ENCODE assay signal across 17 cellular contexts in the genomic region with DNA sequence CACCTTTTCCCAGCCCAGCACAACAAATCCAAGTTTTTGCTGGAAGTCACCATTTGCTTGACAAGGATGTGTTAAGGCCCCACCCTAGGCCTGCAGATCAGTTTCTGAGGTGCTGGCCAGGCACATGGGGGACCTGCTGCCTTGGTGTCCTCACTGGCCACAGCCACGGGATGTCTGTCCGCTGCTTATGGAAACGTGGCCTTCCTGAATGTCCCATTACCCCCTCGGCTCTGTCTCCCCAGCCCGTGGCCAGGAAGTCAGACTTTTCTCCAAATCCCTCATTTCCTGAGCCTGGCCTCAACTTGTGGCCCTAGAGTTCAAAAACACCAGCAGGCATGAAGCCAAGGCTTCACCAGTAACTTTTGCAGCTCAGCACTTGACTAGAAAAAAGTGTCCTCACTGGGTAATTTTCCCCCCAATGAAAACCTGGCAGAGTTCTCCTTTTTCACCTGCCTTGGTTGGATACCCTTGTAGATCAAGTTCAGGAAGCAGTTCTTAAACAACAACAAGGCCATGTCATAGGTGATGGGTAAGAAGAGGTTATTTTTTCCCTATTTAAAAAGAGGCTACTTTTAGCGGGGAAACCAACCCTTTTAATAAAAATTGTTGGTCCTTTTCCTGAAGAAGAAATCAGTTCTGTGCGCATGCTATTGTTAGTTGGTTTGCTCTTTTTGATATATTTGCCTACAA.
DNase-seq lines count a peak whose midpoint lies in the region; ATAC-seq and TF ChIP-seq lines count a peak whose summit lies in the region.
"Had no signal": no experiment of that assay in that cellular context is flagged by ENCODE, and none has a peak within 500 bp of the region (broad histone marks: within the 10 kb centered on the region; RNA-seq: fewer than 3 reads in every experiment).

No MANE protein-coding gene starts in this region.

- H3K4me1 Mint-ChIP-seq in activated naive CD4-positive, alpha-beta T cell treated with anti-CD3 and anti-CD28 coated beads, Interleukin-2, amount 10 ng/mL, durations not matched to agents 7 days and 5 days: peaks cover 44% of the 10 kb centered on the region
- peaks cover 76% of the 10 kb centered on the region for H3K4me1 Mint-ChIP-seq in activated T-helper 2 cell treated with anti-CD3 and anti-CD28 coated beads, Interferon-gamma antibody, Interleukin-2, Interleukin-4, amounts not matched to agents 10 μg/mL and 5 μg/mL and 100 μg/mL, durations not matched to agents 14 hours and 24 hours and 36 hours (ENCODE audit: low read depth)
- H3K4me1 Mint-ChIP-seq in stimulated activated memory B cell treated with anti-CD40 and anti-IgM and Interleukin-4, amounts not matched to agents 10 μg/mL and 1 μg/mL and 100 μg/mL, for 72 hours: peaks cover 77% of the 10 kb centered on the region

- CTCF ChIA-PET in activated naive CD4-positive, alpha-beta T cell treated with anti-CD3 and anti-CD28 coated beads, Interleukin-2, amount 10 ng/mL, durations not matched to agents 7 days and 5 days (lab: Charles Lee): interaction anchor here (0.6 kb wide), 1 partner anchor 41 kb away, joined by 3 read pairs; no protein-coding TSS in a partner anchor

- no peaks in the 10 kb centered on the region for H3K27me3 ChIP-seq in transverse colon

- intact Hi-C loops in activated T-helper 2 cell treated with anti-CD3 and anti-CD28 coated beads, Interferon-gamma antibody, Interleukin-2, Interleukin-4, amounts not matched to agents 10 μg/mL and 5 μg/mL and 100 μg/mL, durations not matched to agents 14 hours and 24 hours and 36 hours (cut with micrococcal nuclease): loop anchor here (5.0 kb wide), 1 partner anchor 208 kb away; no protein-coding TSS in a partner anchor
- intact Hi-C loops in transverse colon (cut with DNase I; ENCODE audit: low total_unique reads): no loop called here

- H3K27me3 Mint-ChIP-seq in activated naive CD4-positive, alpha-beta T cell treated with anti-CD3 and anti-CD28 coated beads, Interleukin-2, amount 10 ng/mL, durations not matched to agents 7 days and 5 days: no peaks in the 10 kb centered on the region
- no peaks in the 10 kb centered on the region for H3K27me3 Mint-ChIP-seq in activated T-helper 2 cell treated with anti-CD3 and anti-CD28 coated beads, Interferon-gamma antibody, Interleukin-2, Interleukin-4, amounts not matched to agents 10 μg/mL and 5 μg/mL and 100 μg/mL, durations not matched to agents 14 hours and 24 hours and 36 hours (ENCODE audit: low read depth)
- no peaks in the 10 kb centered on the region for H3K27me3 Mint-ChIP-seq in stimulated activated memory B cell treated with anti-CD40 and anti-IgM and Interleukin-4, amounts not matched to agents 10 μg/mL and 1 μg/mL and 100 μg/mL, for 72 hours

- in situ Hi-C loops in transverse colon (cut with MboI; ENCODE audit: low pct_ligation_motif_present in 1 of 4, low pct_unique_long_range_greater_than_20kb in 1 of 4, low sequenced_read_pairs in 3 of 4): no loop called here

- peak overlapping the region; percentile 35 for H3K27ac Mint-ChIP-seq in activated naive CD4-positive, alpha-beta T cell treated with anti-CD3 and anti-CD28 coated beads, Interleukin-2, amount 10 ng/mL, durations not matched to agents 7 days and 5 days
- peak overlapping the region; percentile 83 for H3K27ac Mint-ChIP-seq in activated T-helper 2 cell treated with anti-CD3 and anti-CD28 coated beads, Interferon-gamma antibody, Interleukin-2, Interleukin-4, amounts not matched to agents 10 μg/mL and 5 μg/mL and 100 μg/mL, durations not matched to agents 14 hours and 24 hours and 36 hours
- H3K27ac Mint-ChIP-seq in stimulated activated memory B cell treated with anti-CD40 and anti-IgM and Interleukin-4, amounts not matched to agents 10 μg/mL and 1 μg/mL and 100 μg/mL, for 72 hours: peak overlapping the region; percentile 94

- H3K9me3 Mint-ChIP-seq in activated naive CD4-positive, alpha-beta T cell treated with anti-CD3 and anti-CD28 coated beads, Interleukin-2, amount 10 ng/mL, durations not matched to agents 7 days and 5 days: no peaks in the 10 kb centered on the region
- H3K9me3 Mint-ChIP-seq in activated T-helper 2 cell treated with anti-CD3 and anti-CD28 coated beads, Interferon-gamma antibody, Interleukin-2, Interleukin-4, amounts not matched to agents 10 μg/mL and 5 μg/mL and 100 μg/mL, durations not matched to agents 14 hours and 24 hours and 36 hours: no peaks in the 10 kb centered on the region
- no peaks in the 10 kb centered on the region for H3K9me3 Mint-ChIP-seq in stimulated activated memory B cell treated with anti-CD40 and anti-IgM and Interleukin-4, amounts not matched to agents 10 μg/mL and 1 μg/mL and 100 μg/mL, for 72 hours

- no peak overlapping the region for H3K4me3 Mint-ChIP-seq in activated naive CD4-positive, alpha-beta T cell treated with anti-CD3 and anti-CD28 coated beads, Interleukin-2, amount 10 ng/mL, durations not matched to agents 7 days and 5 days
- no peak overlapping the region for H3K4me3 Mint-ChIP-seq in activated T-helper 2 cell treated with anti-CD3 and anti-CD28 coated beads, Interferon-gamma antibody, Interleukin-2, Interleukin-4, amounts not matched to agents 10 μg/mL and 5 μg/mL and 100 μg/mL, durations not matched to agents 14 hours and 24 hours and 36 hours (ENCODE audit: low read depth)
- H3K4me3 Mint-ChIP-seq in stimulated activated memory B cell treated with anti-CD40 and anti-IgM and Interleukin-4, amounts not matched to agents 10 μg/mL and 1 μg/mL and 100 μg/mL, for 72 hours: no peak overlapping the region

- no peak overlapping the region for H3K4me3 ChIP-seq in transverse colon
- H3K4me3 ChIP-seq: SK-N-MC, smooth muscle cell had no signal

- no peak for TF ChIP-seq POLR2A in transverse colon (IDR thresholded peaks at IDR 0.05)

- no peaks in the 10 kb centered on the region for H3K9me3 ChIP-seq in transverse colon

- H3K36me3 Mint-ChIP-seq in activated naive CD4-positive, alpha-beta T cell treated with anti-CD3 and anti-CD28 coated beads, Interleukin-2, amount 10 ng/mL, durations not matched to agents 7 days and 5 days: peaks cover 48% of the 10 kb centered on the region
- H3K36me3 Mint-ChIP-seq in activated T-helper 2 cell treated with anti-CD3 and anti-CD28 coated beads, Interferon-gamma antibody, Interleukin-2, Interleukin-4, amounts not matched to agents 10 μg/mL and 5 μg/mL and 100 μg/mL, durations not matched to agents 14 hours and 24 hours and 36 hours (ENCODE audit: low read depth): peaks cover 49% of the 10 kb centered on the region
- H3K36me3 Mint-ChIP-seq in stimulated activated memory B cell treated with anti-CD40 and anti-IgM and Interleukin-4, amounts not matched to agents 10 μg/mL and 1 μg/mL and 100 μg/mL, for 72 hours: peaks cover 68% of the 10 kb centered on the region

- 86 to 89% methylated on average over 2 to 7 of the region's 7 CpGs for WGBS in transverse colon (ENCODE audit: low coverage in 1 of 2), 2 donors

- no peak for DNase-seq in activated naive CD4-positive, alpha-beta T cell treated with anti-CD3 and anti-CD28 coated beads, Interleukin-2, amount 10 ng/mL, durations not matched to agents 7 days and 5 days
- no peak for DNase-seq in activated naive CD4-positive, alpha-beta T cell treated with Interleukin-2 at 50 U/mL for 16 hours
- no peak for DNase-seq in activated T-helper 2 cell treated with anti-CD3 and anti-CD28 coated beads, Interferon-gamma antibody, Interleukin-2, Interleukin-4, amounts not matched to agents 10 μg/mL and 5 μg/mL and 100 μg/mL, durations not matched to agents 14 hours and 24 hours and 36 hours (ENCODE audit: low spot score)
- DNase-seq in transverse colon: no peak
- DNase-seq in NCI-H2081 (lab: John Stamatoyannopoulos, UW): no peak
- DNase-seq: Calu3, cerebellar nuclear complex, foreskin fibroblast, GOT3, left colon, NCI-H1930, NCI-H524 had no signal

- no peak for TF ChIP-seq CTCF in transverse colon (IDR thresholded peaks at IDR 0.05)

- no peaks in the 10 kb centered on the region for H3K4me1 ChIP-seq in transverse colon

- TF ChIP-seq EP300 in transverse colon (IDR thresholded peaks at IDR 0.05; ENCODE audit: low read depth): no peak

- peaks cover 0 to 6% (median 0%) of the 10 kb centered on the region in 4 donors for H3K36me3 ChIP-seq in transverse colon

- peak; percentile 2 for ATAC-seq in HG03354 (IDR thresholded peaks at IDR 0.05; ENCODE audit: poor library complexity, severe bottlenecking, unreplicated experiment)
- peak; percentile 44 for ATAC-seq in stimulated activated memory B cell treated with anti-CD40 and anti-IgM and Interleukin-4, amounts not matched to agents 10 μg/mL and 1 μg/mL and 100 μg/mL, for 72 hours
- no peak for ATAC-seq in GM19328 (IDR thresholded peaks at IDR 0.05; ENCODE audit: unreplicated experiment)
- ATAC-seq: left colon had no signal

- H3K27ac ChIP-seq in transverse colon: no peak overlapping the region
- H3K27ac ChIP-seq: SK-N-MC had no signal

Comparison
In these comparisons a context has a peak if more than half of its experiments do, and no peak if none do; other contexts are left out.
1. H3K27ac Mint-ChIP-seq: peak in every context shown above with its lines; median percentile 94 in stimulated activated memory B cell treated with anti-CD40 and anti-IgM and Interleukin-4, amounts not matched to agents 10 μg/mL and 1 μg/mL and 100 μg/mL, for 72 hours; 83 in activated T-helper 2 cell treated with anti-CD3 and anti-CD28 coated beads, Interferon-gamma antibody, Interleukin-2, Interleukin-4, amounts not matched to agents 10 μg/mL and 5 μg/mL and 100 μg/mL, durations not matched to agents 14 hours and 24 hours and 36 hours; 35 in activated naive CD4-positive, alpha-beta T cell treated with anti-CD3 and anti-CD28 coated beads, Interleukin-2, amount 10 ng/mL, durations not matched to agents 7 days and 5 days.